In genomic region chr18:991441-991840, GRCh38 we compare ENCODE assay signal across 19 cellular contexts.
A peak's percentile ranks its signal among the peaks of the same experiment; 100 is the strongest.
DNase-seq lines count a peak whose midpoint lies in the region; TF ChIP-seq lines count a peak whose summit lies in the region.
"Had no signal": no experiment of that assay in that cellular context is flagged by ENCODE, and none has a peak within 500 bp of the region (broad histone marks: within the 10 kb centered on the region; RNA-seq: fewer than 3 reads in every experiment).

No MANE protein-coding gene starts in this region.

- H3F3A ChIP-seq in GM23248 (ENCODE audit: insufficient read depth): peaks cover 5% of the 10 kb centered on the region; the same call in 1 of the 2 replicates

- H2AFZ ChIP-seq in GM23248: no peak overlapping the region
- H2AFZ ChIP-seq: GM23338 had no signal

- H4K20me1 ChIP-seq in GM23248 (ENCODE audit: insufficient read depth): no peaks in the 10 kb centered on the region
- H4K20me1 ChIP-seq: BLaER1 treated with 17β-estradiol and CSF1 and Interleukin-3, amounts not matched to agents 10 nM and 100 nM had no signal

- peaks cover 51% of the 10 kb centered on the region for H3K4me1 Mint-ChIP-seq in chondrocyte (ENCODE audit: low read depth)
- H3K4me1 Mint-ChIP-seq in activated CD4-positive, alpha-beta memory T cell treated with anti-CD3 and anti-CD28 coated beads, Interleukin-2, amount 10 ng/mL, durations not matched to agents 7 days and 5 days: no peaks in the 10 kb centered on the region
- H3K4me1 Mint-ChIP-seq: CD14-positive monocyte; CD8-positive, alpha-beta memory T cell; GM23338 had no signal

- no peaks in the 10 kb centered on the region for H3K27me3 ChIP-seq in GM23248 (replicated peaks; ENCODE audit: insufficient read depth)
- H3K27me3 ChIP-seq in colonic mucosa: no peaks in the 10 kb centered on the region
- H3K27me3 ChIP-seq: BE2C had no signal

- DNase-seq in GM23248 (peak; percentile 6), chondrocyte (ENCODE audit: low spot score) (no peak), fibroblast of the aortic adventitia (ENCODE audit: low read depth) (peak; percentile 43), AML-193 (lab: John Stamatoyannopoulos, UW) (no peak), colonic mucosa (no peak)
- DNase-seq in activated CD4-positive, alpha-beta memory T cell treated with anti-CD3 and anti-CD28 coated beads, Interleukin-2, amount 10 ng/mL, durations not matched to agents 7 days and 5 days: no peak
- DNase-seq: BE2C; CD4-positive, alpha-beta T cell; CD8-positive, alpha-beta memory T cell; DMS 273 treated with DMSO at 0.1 percent for 48 hours; DMS79; EL; GDM1; H9 had no signal

- H3K79me2 ChIP-seq in GM23248 (ENCODE audit: insufficient read depth): no peaks in the 10 kb centered on the region

- intact Hi-C loops in colonic mucosa (cut with DNase I): no loop called here

- H3K9me2 ChIP-seq in GM23248 (ENCODE audit: insufficient read depth): no peaks in the 10 kb centered on the region

- H3K27ac ChIP-seq in GM23248: no peak overlapping the region
- no peak overlapping the region for H3K27ac ChIP-seq in colonic mucosa
- H3K27ac ChIP-seq: 22Rv1; BLaER1 treated with 17β-estradiol and CSF1 and Interleukin-3, amounts not matched to agents 10 nM and 100 nM had no signal

- H3K9ac ChIP-seq in GM23248 (no peak overlapping the region), colonic mucosa (ENCODE audit: low read depth in 2 of 2, low read length in 2 of 2) (no peak overlapping the region)
- H3K9ac ChIP-seq: BLaER1 treated with 17β-estradiol and CSF1 and Interleukin-3, amounts not matched to agents 10 nM and 100 nM had no signal

- POLR2A ChIA-PET in activated CD4-positive, alpha-beta memory T cell treated with anti-CD3 and anti-CD28 coated beads, Interleukin-2, amount 10 ng/mL, durations not matched to agents 7 days and 5 days (lab: Charles Lee): no interaction called here

- H3K36me3 ChIP-seq in GM23248 (ENCODE audit: low read depth) (no peaks in the 10 kb centered on the region), colonic mucosa (no peaks in the 10 kb centered on the region)
- H3K36me3 ChIP-seq: BE2C; BLaER1 treated with 17β-estradiol and CSF1 and Interleukin-3, amounts not matched to agents 10 nM and 100 nM had no signal

- H3K4me1 ChIP-seq in GM23248 (ENCODE audit: insufficient read depth) (peaks cover 11% of the 10 kb centered on the region), colonic mucosa (no peaks in the 10 kb centered on the region)

- peaks cover 19% of the 10 kb centered on the region for H3K9me3 Mint-ChIP-seq in chondrocyte (ENCODE audit: low read depth)
- peaks cover 2% of the 10 kb centered on the region for H3K9me3 Mint-ChIP-seq in activated CD4-positive, alpha-beta memory T cell treated with anti-CD3 and anti-CD28 coated beads, Interleukin-2, amount 10 ng/mL, durations not matched to agents 7 days and 5 days

- no peaks in the 10 kb centered on the region for H3K36me3 Mint-ChIP-seq in chondrocyte (ENCODE audit: low read depth)
- H3K36me3 Mint-ChIP-seq in activated CD4-positive, alpha-beta memory T cell treated with anti-CD3 and anti-CD28 coated beads, Interleukin-2, amount 10 ng/mL, durations not matched to agents 7 days and 5 days (ENCODE audit: low read depth): no peaks in the 10 kb centered on the region
- H3K36me3 Mint-ChIP-seq: CD14-positive monocyte; CD8-positive, alpha-beta memory T cell had no signal

- H3K4me3 Mint-ChIP-seq in chondrocyte (ENCODE audit: unreplicated experiment): no peak overlapping the region
- no peak overlapping the region for H3K4me3 Mint-ChIP-seq in activated CD4-positive, alpha-beta memory T cell treated with anti-CD3 and anti-CD28 coated beads, Interleukin-2, amount 10 ng/mL, durations not matched to agents 7 days and 5 days
- H3K4me3 Mint-ChIP-seq: CD14-positive monocyte; CD4-positive, alpha-beta T cell; CD8-positive, alpha-beta memory T cell; GM23338; H9 had no signal

- H3K27me3 Mint-ChIP-seq in chondrocyte (ENCODE audit: low read depth): no peaks in the 10 kb centered on the region
- no peaks in the 10 kb centered on the region for H3K27me3 Mint-ChIP-seq in activated CD4-positive, alpha-beta memory T cell treated with anti-CD3 and anti-CD28 coated beads, Interleukin-2, amount 10 ng/mL, durations not matched to agents 7 days and 5 days

- H3K4me3 ChIP-seq in GM23248: no peak overlapping the region
- H3K4me3 ChIP-seq in fibroblast of the aortic adventitia (ENCODE audit: low read depth, low read length): no peak overlapping the region
- no peak overlapping the region for H3K4me3 ChIP-seq in colonic mucosa
- H3K4me3 ChIP-seq: BLaER1 treated with 17β-estradiol and CSF1 and Interleukin-3, amounts not matched to agents 10 nM and 100 nM; GM12878; GM23338 had no signal

- WGBS in GM23248 (ENCODE audit: low coverage in 1 of 2, low lambda C conversion rate in 2 of 2, missing lambda C conversion rate in 2 of 2), 2 experiments: 14 to 22% methylated on average over 2 of the region's 2 CpGs

- CTCF ChIA-PET in activated CD4-positive, alpha-beta memory T cell treated with anti-CD3 and anti-CD28 coated beads, Interleukin-2, amount 10 ng/mL, durations not matched to agents 7 days and 5 days (lab: Charles Lee): no interaction called here

- TF ChIP-seq CTCF in chondrocyte (IDR thresholded peaks at IDR 0.05) (no peak), fibroblast of the aortic adventitia (IDR thresholded peaks at IDR 0.05; ENCODE audit: insufficient read depth, low read length) (no peak), colonic mucosa (IDR thresholded peaks at IDR 0.05) (no peak)

- no peak overlapping the region for H3K4me2 ChIP-seq in GM23248 (ENCODE audit: unreplicated experiment)
- H3K4me2 ChIP-seq: BLaER1 treated with 17β-estradiol and CSF1 and Interleukin-3, amounts not matched to agents 10 nM and 100 nM; GM23338 had no signal

- H3K9me3 ChIP-seq in GM23248 (ENCODE audit: low read depth): no peaks in the 10 kb centered on the region
- H3K9me3 ChIP-seq in colonic mucosa: no peaks in the 10 kb centered on the region
- H3K9me3 ChIP-seq: BE2C had no signal

- in situ Hi-C loops in GM23248 (cut with MboI): no loop called here

- peak overlapping the region; percentile 72 for H3K27ac Mint-ChIP-seq in chondrocyte (ENCODE audit: unreplicated experiment)
- no peak overlapping the region for H3K27ac Mint-ChIP-seq in activated CD4-positive, alpha-beta memory T cell treated with anti-CD3 and anti-CD28 coated beads, Interleukin-2, amount 10 ng/mL, durations not matched to agents 7 days and 5 days
- H3K27ac Mint-ChIP-seq: CD14-positive monocyte; CD4-positive, alpha-beta T cell; CD8-positive, alpha-beta memory T cell; GM23338 had no signal

Comparison
In these comparisons a context has a peak if more than half of its experiments do, and no peak if none do; other contexts are left out.
1. DNase-seq: peak in GM23248 (single experiment) and fibroblast of the aortic adventitia (single experiment); none in chondrocyte (single experiment), AML-193 (0 of 2), colonic mucosa (single experiment) and activated CD4-positive, alpha-beta memory T cell treated with anti-CD3 and anti-CD28 coated beads, Interleukin-2, amount 10 ng/mL, durations not matched to agents 7 days and 5 days (single experiment).